Comparison of ENCODE assay signal across 11 cellular contexts in genomic region chr5:103031607-103032006, GRCh38.
DNase-seq lines count a peak whose midpoint lies in the region; ATAC-seq, FAIRE-seq and TF ChIP-seq lines count a peak whose summit lies in the region.
"Had no signal": no experiment of that assay in that cellular context is flagged by ENCODE, and none has a peak within 500 bp of the region (broad histone marks: within the 10 kb centered on the region; RNA-seq: fewer than 3 reads in every experiment).

No MANE protein-coding gene starts in this region.

- H3K27ac Mint-ChIP-seq in nephron progenitor cell: no peak overlapping the region
- H3K27ac Mint-ChIP-seq: activated B cell treated with CpG ODN at 0.5 μM for 24 hours had no signal

- no peak overlapping the region for H3K27ac ChIP-seq in GM12878 (ENCODE audit: control insufficient read depth, insufficient read depth)
- H3K27ac ChIP-seq: KMS-11 had no signal

- H4K20me1 ChIP-seq in GM12878 (ENCODE audit: control insufficient read depth, insufficient read depth): no peaks in the 10 kb centered on the region

- ATAC-seq in HG03378 (IDR thresholded peaks at IDR 0.05; ENCODE audit: unreplicated experiment) (peak; percentile 39), GM12878 (peak; percentile 40), HG03097 (IDR thresholded peaks at IDR 0.05; ENCODE audit: low FRiP score, unreplicated experiment) (no peak)

- no peak overlapping the region for H3K4me2 ChIP-seq in GM12878 (ENCODE audit: control insufficient read depth, insufficient read depth)
- H3K4me2 ChIP-seq: KMS-11 had no signal

- no peaks in the 10 kb centered on the region for H3K27me3 ChIP-seq in GM12878 (replicated peaks in 1 of 2; ENCODE audit: control insufficient read depth in 2 of 2, insufficient read depth in 2 of 2, low read length in 1 of 2)

- no TSS peak for BruUV-seq in GM12878 (replicated peaks; lab: Mats Ljungman, UMichigan)

- no peak overlapping the region for H2AFZ ChIP-seq in GM12878 (ENCODE audit: control insufficient read depth, low read depth, low read length)

- in situ Hi-C loops in GM12878 (cut with MboI): loop anchor here (10.0 kb wide), 1 partner anchor 347 kb away; no protein-coding TSS in a partner anchor

- TF ChIP-seq POLR2A in GM12878 (IDR thresholded peaks at IDR 0.05; ENCODE audit: low read depth, low read length): no peak

- no peaks in the 10 kb centered on the region for H3K79me2 ChIP-seq in GM12878 (ENCODE audit: control insufficient read depth, insufficient read depth, low read length)

- H3K27me3 Mint-ChIP-seq in nephron progenitor cell (ENCODE audit: low read depth, poor library complexity): no peaks in the 10 kb centered on the region
- H3K27me3 Mint-ChIP-seq: activated B cell treated with CpG ODN at 0.5 μM for 24 hours; activated naive CD4-positive, alpha-beta T cell treated with anti-CD3 and anti-CD28 coated beads, Interleukin-2, amount 50 U/mL, for 24 hours had no signal

- no peak overlapping the region for H3K4me3 Mint-ChIP-seq in nephron progenitor cell
- H3K4me3 Mint-ChIP-seq: activated B cell treated with CpG ODN at 0.5 μM for 24 hours; activated naive CD4-positive, alpha-beta T cell treated with anti-CD3 and anti-CD28 coated beads, Interleukin-2, amount 50 U/mL, for 24 hours had no signal

- peak; percentile 26 for DNase-seq in GM03348 (ENCODE audit: low spot score)
- no peak for DNase-seq in GM12878 (ENCODE audit: low read depth, low spot score)
- no peak for DNase-seq in nephron progenitor cell
- DNase-seq in posterior cingulate gyrus: no peak
- no peak for DNase-seq in medulla oblongata (ENCODE audit: extremely low spot score)
- DNase-seq in NCI-H146 (lab: John Stamatoyannopoulos, UW): no peak
- DNase-seq: activated B cell treated with CpG ODN at 0.5 μM for 24 hours had no signal

- FAIRE-seq in GM12878 (lab: Jason Lieb, UNC): no peak

- H3K9ac ChIP-seq in GM12878 (ENCODE audit: control insufficient read depth, insufficient read depth, low read length): no peak overlapping the region
- H3K9ac ChIP-seq: KMS-11 had no signal

- no peaks in the 10 kb centered on the region for H3K4me1 Mint-ChIP-seq in nephron progenitor cell
- H3K4me1 Mint-ChIP-seq: activated B cell treated with CpG ODN at 0.5 μM for 24 hours; activated naive CD4-positive, alpha-beta T cell treated with anti-CD3 and anti-CD28 coated beads, Interleukin-2, amount 50 U/mL, for 24 hours had no signal

- TF ChIP-seq CTCF in GM12878 (IDR thresholded peaks at IDR 0.05 in 2 of 3, conservative IDR thresholded peaks at IDR 0.05 in 1 of 3; ENCODE audit: control insufficient read depth in 2 of 3, extremely low read depth in 1 of 3, insufficient read depth in 1 of 3, low read depth in 3 of 3, low read length in 3 of 3) (peak in 2 of 3 experiments; percentile 12 to 24; a peak in 1 of 6 replicates), nephron progenitor cell (IDR thresholded peaks at IDR 0.05) (peak; percentile 18)

- SMC1A ChIA-PET in GM12878 (lab: Charles Lee; ENCODE audit: uncharacterized antibody, unreplicated experiment): interaction anchor here (0.6 to 1.9 kb wide), 8 partner anchors 9 to 251 kb away, joined by 3 to 6 read pairs (median 4); no protein-coding TSS in a partner anchor

- intact Hi-C loops in GM12878 (cut with micrococcal nuclease; ENCODE audit: unreplicated experiment) (loop anchor here (10.0 kb wide), 1 partner anchor 443 kb away; no protein-coding TSS in a partner anchor), posterior cingulate gyrus (cut with DNase I) (no loop called here)

- H3K9me3 Mint-ChIP-seq in nephron progenitor cell: no peaks in the 10 kb centered on the region
- H3K9me3 Mint-ChIP-seq: activated B cell treated with CpG ODN at 0.5 μM for 24 hours; activated naive CD4-positive, alpha-beta T cell treated with anti-CD3 and anti-CD28 coated beads, Interleukin-2, amount 50 U/mL, for 24 hours had no signal

- H3K9me3 ChIP-seq in GM12878 (replicated peaks; ENCODE audit: control insufficient read depth, insufficient read depth, low read length): no peaks in the 10 kb centered on the region; the same call in 2 of the 3 replicates

- CTCF ChIA-PET in GM12878 (lab: Yijun Ruan, JAX): interaction anchor here (1.0 to 1.6 kb wide), 7 partner anchors 8 to 350 kb away, joined by 3 to 8 read pairs (median 4); no protein-coding TSS in a partner anchor

- H3K4me1 ChIP-seq in GM12878 (ENCODE audit: control insufficient read depth, insufficient read depth, low read length): no peaks in the 10 kb centered on the region

- no peak overlapping the region for H3K4me3 ChIP-seq in GM12878

- RAD21 ChIA-PET in GM12878 (lab: Charles Lee; ENCODE audit: unreplicated experiment): interaction anchor here (0.9 to 1.5 kb wide), 3 partner anchors 8 to 302 kb away, joined by 3 to 5 read pairs (median 3); no protein-coding TSS in a partner anchor

- TF ChIP-seq RAD21 in GM12878 (IDR thresholded peaks at IDR 0.05; ENCODE audit: insufficient read depth, low read depth, low read length): no peak

- TF ChIP-seq EP300 in GM12878 (IDR thresholded peaks at IDR 0.05; ENCODE audit: borderline replicate concordance in 1 of 2, control insufficient read depth in 1 of 2, low read depth in 2 of 2, low read length in 2 of 2): no peak

- POLR2A ChIA-PET in GM12878 (lab: Charles Lee): no interaction called here

- peaks cover 14% of the 10 kb centered on the region for H3K36me3 Mint-ChIP-seq in nephron progenitor cell (ENCODE audit: low read depth)
- H3K36me3 Mint-ChIP-seq: activated naive CD4-positive, alpha-beta T cell treated with anti-CD3 and anti-CD28 coated beads, Interleukin-2, amount 50 U/mL, for 24 hours had no signal

- H3K36me3 ChIP-seq in GM12878 (ENCODE audit: control insufficient read depth in 2 of 2, insufficient read depth in 2 of 2, low read length in 1 of 2): no peaks in the 10 kb centered on the region

TF ChIP-seq in GM12878, 131 proteins besides CTCF, POLR2A, EP300 and RAD21 (continues in another document):
- no peak for TF ChIP-seq SP1 (IDR thresholded peaks at IDR 0.05; ENCODE audit: low read depth, low read length)
- TF ChIP-seq DPF2 (IDR thresholded peaks at IDR 0.05): no peak
- TF ChIP-seq ZNF217 (IDR thresholded peaks at IDR 0.05): no peak
- no peak for TF ChIP-seq CHD1 (IDR thresholded peaks at IDR 0.05; ENCODE audit: low read depth, low read length)
- TF ChIP-seq ZBTB4 (CRISPR knock-in tag; IDR thresholded peaks at IDR 0.05): no peak
- no peak for TF ChIP-seq ZBTB33 (IDR thresholded peaks at IDR 0.05)
- no peak for TF ChIP-seq NRF1 (conservative IDR thresholded peaks at IDR 0.05; ENCODE audit: low read depth, low read length)
- no peak for TF ChIP-seq ZNF384 (IDR thresholded peaks at IDR 0.05; ENCODE audit: borderline replicate concordance, low read depth, low read length)
- no peak for TF ChIP-seq EED (IDR thresholded peaks at IDR 0.05; ENCODE audit: low read depth)
- no peak for TF ChIP-seq ZNF207 (IDR thresholded peaks at IDR 0.05; ENCODE audit: borderline replicate concordance)
- TF ChIP-seq HSF1 (IDR thresholded peaks at IDR 0.05; ENCODE audit: low read depth, low read length): no peak
- no peak for TF ChIP-seq TBL1XR1 (IDR thresholded peaks at IDR 0.05; ENCODE audit: low read depth, low read length)
